ENCODE assay signal across 25 cellular contexts in the genomic region with DNA sequence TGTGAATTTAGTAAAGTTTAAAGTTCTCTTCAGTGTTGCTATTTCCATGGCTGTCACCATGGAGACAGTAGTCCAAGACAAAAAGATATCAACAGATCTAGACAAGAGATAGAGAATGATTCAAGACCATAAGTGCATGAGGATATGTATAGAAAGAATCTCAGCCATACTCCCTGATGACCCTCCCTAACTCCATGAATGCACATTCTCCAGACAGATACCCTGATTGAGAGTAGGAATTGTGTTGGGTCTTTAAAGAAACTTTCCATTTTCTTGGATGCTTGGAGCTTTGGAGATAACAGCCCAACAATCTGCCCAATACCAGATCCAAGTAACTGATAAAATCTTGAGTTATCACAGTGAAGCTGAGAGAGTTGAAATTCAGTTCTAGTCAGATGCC.
"Had no signal": no experiment of that assay in that cellular context is flagged by ENCODE, and none has a peak within 500 bp of the region (broad histone marks: within the 10 kb centered on the region; RNA-seq: fewer than 3 reads in every experiment).

No MANE protein-coding gene starts in this region.

- H3K4me1 ChIP-seq: colonic mucosa, esophagus squamous epithelium, gastrocnemius medialis, heart right ventricle, left lung, lower lobe of right lung had no signal

- H3K4me3 ChIP-seq: colonic mucosa, esophagus squamous epithelium, gastrocnemius medialis, heart right ventricle, left lung, lower lobe of right lung, mucosa of descending colon had no signal

- H3K27ac ChIP-seq: colonic mucosa, epithelial cell of prostate, esophagus squamous epithelium, gastrocnemius medialis, heart right ventricle, left lung, lower lobe of right lung had no signal

- DNase-seq: colonic mucosa; cortex of kidney; effector CD8-positive, alpha-beta T cell; effector memory CD8-positive, alpha-beta T cell; endodermal cell; erythroblast; esophagus squamous epithelium; foreskin fibroblast; foreskin melanocyte; gastrocnemius medialis; glutamatergic neuron; head of caudate nucleus; heart right ventricle; hippocampal formation; left cardiac atrium; left lung; left ventricle myocardium superior; lower lobe of right lung; mucosa of descending colon had no signal

- H3K27me3 ChIP-seq: colonic mucosa, esophagus squamous epithelium, gastrocnemius medialis, heart right ventricle, left lung had no signal

- H3K36me3 ChIP-seq: colonic mucosa, esophagus squamous epithelium, gastrocnemius medialis, heart right ventricle, left lung, lower lobe of right lung had no signal

- H3K9me3 Mint-ChIP-seq: dendritic cell treated with granulocyte-macrophage colony-stimulating factor and Interleukin-4, amounts not matched to agents 40 ng/mL and 50 ng/mL, for 4 days; endodermal cell; mesothelial cell of epicardium had no signal

- H3K9me3 ChIP-seq: colonic mucosa, esophagus squamous epithelium, gastrocnemius medialis, heart right ventricle, left lung, lower lobe of right lung, mucosa of descending colon had no signal

- H3K27ac Mint-ChIP-seq: dendritic cell treated with granulocyte-macrophage colony-stimulating factor and Interleukin-4, amounts not matched to agents 40 ng/mL and 50 ng/mL, for 4 days; effector memory CD8-positive, alpha-beta T cell; endodermal cell; mesothelial cell of epicardium had no signal

- FAIRE-seq: endometrium, keratinocyte had no signal

- H3K36me3 Mint-ChIP-seq: mesothelial cell of epicardium had no signal

- H3K27me3 Mint-ChIP-seq: dendritic cell treated with granulocyte-macrophage colony-stimulating factor and Interleukin-4, amounts not matched to agents 40 ng/mL and 50 ng/mL, for 4 days; effector memory CD8-positive, alpha-beta T cell had no signal

- H3K4me1 Mint-ChIP-seq: mesothelial cell of epicardium had no signal

- ATAC-seq: effector memory CD8-positive, alpha-beta T cell; esophagus mucosa; gastrocnemius medialis; heart right ventricle; left cardiac atrium; left lung; left ventricle myocardium superior; lower lobe of right lung; mucosa of descending colon had no signal

- H3K4me3 Mint-ChIP-seq: dendritic cell treated with granulocyte-macrophage colony-stimulating factor and Interleukin-4, amounts not matched to agents 40 ng/mL and 50 ng/mL, for 4 days; effector memory CD8-positive, alpha-beta T cell; endodermal cell; mesothelial cell of epicardium had no signal
